Comparison of ENCODE assay signal across 31 cellular contexts in genomic region chr9:138069731-138070456, GRCh38.
DNase-seq lines count a peak whose midpoint lies in the region; ATAC-seq and TF ChIP-seq lines count a peak whose summit lies in the region.
"Had no signal": no experiment of that assay in that cellular context is flagged by ENCODE, and none has a peak within 500 bp of the region (broad histone marks: within the 10 kb centered on the region; RNA-seq: fewer than 3 reads in every experiment).

No MANE protein-coding gene starts in this region.

- WGBS in SK-N-SH (ENCODE audit: low lambda C conversion rate): 37% methylated on average over 7 of the region's 18 CpGs
- WGBS in H9 (ENCODE audit: extremely low coverage, insufficient read length, low lambda C conversion rate): no CpG with 5 or more reads among the region's 18 CpGs
- WGBS in endodermal cell (ENCODE audit: insufficient coverage in 1 of 2, insufficient read length in 1 of 2), 2 experiments: 79 to 90% methylated on average over 12 to 18 of the region's 18 CpGs

- no peaks in the 10 kb centered on the region for H3K9me3 Mint-ChIP-seq in H9
- no peaks in the 10 kb centered on the region for H3K9me3 Mint-ChIP-seq in endodermal cell
- H3K9me3 Mint-ChIP-seq: activated CD4-positive, alpha-beta T cell treated with anti-CD3 and anti-CD28 coated beads, Interleukin-2, amount 10 ng/mL, durations not matched to agents 24 days and 14 days; central memory CD8-positive, alpha-beta T cell; nephron progenitor cell; T-helper 2 cell treated with Interferon-gamma antibody and Interleukin-4, amounts not matched to agents 5 μg/mL and 100 μg/mL, for 36 hours had no signal

- H2BK15ac ChIP-seq in H9 (ENCODE audit: low read depth, low read length): no peak overlapping the region

- H3K27ac Mint-ChIP-seq in H9: peak overlapping the region; percentile 40 to 59 (median 47); a peak in 3 of 7 replicates
- H3K27ac Mint-ChIP-seq in endodermal cell: peak overlapping the region; percentile 18
- H3K27ac Mint-ChIP-seq: activated CD4-positive, alpha-beta T cell treated with anti-CD3 and anti-CD28 coated beads, Interleukin-2, amount 10 ng/mL, durations not matched to agents 24 days and 14 days; nephron progenitor cell; T-helper 2 cell treated with Interferon-gamma antibody and Interleukin-4, amounts not matched to agents 5 μg/mL and 100 μg/mL, for 36 hours had no signal

- CTCF ChIA-PET in SK-N-SH (lab: Yijun Ruan, JAX): no interaction called here

- H2BK5ac ChIP-seq in H9 (ENCODE audit: insufficient read length, low read length): no peak overlapping the region

- TF ChIP-seq EP300 in SK-N-SH (IDR thresholded peaks at IDR 0.05; ENCODE audit: borderline replicate concordance in 1 of 2, low read depth in 1 of 2, low read length in 1 of 2): no peak

- H3K27me3 ChIP-seq in SK-N-SH (ENCODE audit: insufficient read depth): no peaks in the 10 kb centered on the region
- H3K27me3 ChIP-seq in H9 (ENCODE audit: insufficient read depth, low read length): no peaks in the 10 kb centered on the region
- no peaks in the 10 kb centered on the region for H3K27me3 ChIP-seq in endodermal cell (ENCODE audit: control insufficient read depth, insufficient read depth, low read length, poor library complexity, severe bottlenecking)
- H3K27me3 ChIP-seq: BLaER1 treated with 17β-estradiol and CSF1 and Interleukin-3, amounts not matched to agents 10 nM and 100 nM; MG63; pancreas had no signal

- ATAC-seq in SK-N-SH treated with all-trans-retinoic acid at 6 μM for 48 hours: no peak
- ATAC-seq in GM21576 (IDR thresholded peaks at IDR 0.05; ENCODE audit: unreplicated experiment): no peak
- ATAC-seq: K562, left cardiac atrium, pancreas had no signal

- H3K36me3 ChIP-seq in SK-N-SH (replicated peaks in 1 of 2; ENCODE audit: control insufficient read depth in 1 of 2, insufficient read depth in 2 of 2, low read length in 1 of 2): no peaks in the 10 kb centered on the region
- no peaks in the 10 kb centered on the region for H3K36me3 ChIP-seq in endodermal cell (ENCODE audit: control insufficient read depth, insufficient read depth, low read length)
- H3K36me3 ChIP-seq: BLaER1 treated with 17β-estradiol and CSF1 and Interleukin-3, amounts not matched to agents 10 nM and 100 nM; MG63; pancreas; suprapubic skin had no signal

- no peak overlapping the region for H3K56ac ChIP-seq in H9 (ENCODE audit: insufficient read length, low read depth, low read length)

- no peak for TF ChIP-seq RAD21 in SK-N-SH (IDR thresholded peaks at IDR 0.05; ENCODE audit: low read length)

- H3K23ac ChIP-seq in H9 (ENCODE audit: insufficient read length, low read depth, low read length): no peak overlapping the region

- TF ChIP-seq CTCF in SK-N-SH (IDR thresholded peaks at IDR 0.05): no peak
- TF ChIP-seq CTCF in H9 (conservative IDR thresholded peaks at IDR 0.05): peak; percentile 18; the same call in 1 of the 3 replicates
- TF ChIP-seq CTCF in endodermal cell (conservative IDR thresholded peaks at IDR 0.05): no peak

- no peak overlapping the region for H3K18ac ChIP-seq in H9 (ENCODE audit: insufficient read length, low read depth, low read length)

- H4K20me1 ChIP-seq in SK-N-SH (ENCODE audit: insufficient read depth): no peaks in the 10 kb centered on the region
- no peaks in the 10 kb centered on the region for H4K20me1 ChIP-seq in H9 (ENCODE audit: control insufficient read depth, insufficient read depth, insufficient read length)
- H4K20me1 ChIP-seq: BLaER1 treated with 17β-estradiol and CSF1 and Interleukin-3, amounts not matched to agents 10 nM and 100 nM had no signal

- H3F3A ChIP-seq in SK-N-SH (replicated peaks; ENCODE audit: insufficient read depth): no peaks in the 10 kb centered on the region

- no peak overlapping the region for H3K4me2 ChIP-seq in SK-N-SH
- H3K4me2 ChIP-seq in H9 (ENCODE audit: insufficient read depth, insufficient read length, low read length): no peak overlapping the region
- H3K4me2 ChIP-seq: BLaER1 treated with 17β-estradiol and CSF1 and Interleukin-3, amounts not matched to agents 10 nM and 100 nM had no signal

- H2BK120ac ChIP-seq in H9 (ENCODE audit: low read depth, low read length, poor library complexity, severe bottlenecking): no peak overlapping the region

- H3K23me2 ChIP-seq in H9 (ENCODE audit: insufficient read length, low read depth, low read length, poor library complexity, severe bottlenecking): peaks cover 3% of the 10 kb centered on the region

- H3K9me3 ChIP-seq in SK-N-SH (no peaks in the 10 kb centered on the region), H9 (ENCODE audit: control insufficient read depth, low read depth, low read length) (peaks cover 4% of the 10 kb centered on the region), endodermal cell (ENCODE audit: control insufficient read depth, low read length) (peaks cover 17% of the 10 kb centered on the region)
- H3K9me3 ChIP-seq: BLaER1 treated with 17β-estradiol and CSF1 and Interleukin-3, amounts not matched to agents 10 nM and 100 nM; MG63; pancreas; suprapubic skin had no signal

- H3T11ph ChIP-seq in H9 (ENCODE audit: low read length): no peak overlapping the region

- H3K4ac ChIP-seq in H9 (ENCODE audit: low read depth, low read length): no peak overlapping the region

- H4K5ac ChIP-seq in H9 (ENCODE audit: insufficient read length, low read depth, low read length): no peak overlapping the region

- no peak overlapping the region for H4K8ac ChIP-seq in H9 (replicated peaks; ENCODE audit: insufficient read length, low read depth, low read length)

- H3K4me1 Mint-ChIP-seq in H9 (peaks cover 45 to 49% of the 10 kb centered on the region in 2 experiments), endodermal cell (peaks cover 11% of the 10 kb centered on the region)
- H3K4me1 Mint-ChIP-seq: activated CD4-positive, alpha-beta T cell treated with anti-CD3 and anti-CD28 coated beads, Interleukin-2, amount 10 ng/mL, durations not matched to agents 24 days and 14 days; central memory CD8-positive, alpha-beta T cell had no signal

- peak overlapping the region; percentile 12; the same call in 1 of the 2 replicates for H3K14ac ChIP-seq in H9 (ENCODE audit: insufficient read depth, low read length)

- peak overlapping the region in 1 of 2 experiments; percentile 2; a peak in 1 of 5 replicates for H3K4me3 Mint-ChIP-seq in H9
- no peak overlapping the region for H3K4me3 Mint-ChIP-seq in endodermal cell
- H3K4me3 Mint-ChIP-seq: activated CD4-positive, alpha-beta T cell treated with anti-CD3 and anti-CD28 coated beads, Interleukin-2, amount 10 ng/mL, durations not matched to agents 24 days and 14 days; central memory CD8-positive, alpha-beta T cell; nephron progenitor cell; T-helper 2 cell treated with Interferon-gamma antibody and Interleukin-4, amounts not matched to agents 5 μg/mL and 100 μg/mL, for 36 hours had no signal

- H3K27ac ChIP-seq in SK-N-SH (ENCODE audit: low read depth in 2 of 2, low read length in 1 of 2) (no peak overlapping the region; a peak in 1 of 4 replicates), H9 (ENCODE audit: insufficient read length, low read depth, low read length) (no peak overlapping the region), endodermal cell (ENCODE audit: low read depth, low read length) (no peak overlapping the region)
- H3K27ac ChIP-seq: 22Rv1; BLaER1 treated with 17β-estradiol and CSF1 and Interleukin-3, amounts not matched to agents 10 nM and 100 nM; pancreas; suprapubic skin had no signal

- no peak overlapping the region for H2BK12ac ChIP-seq in H9 (ENCODE audit: insufficient read length, low read depth, low read length)

- no peak for TF ChIP-seq POLR2A in erythroblast (IDR thresholded peaks at IDR 0.05; ENCODE audit: low read length)

- no peaks in the 10 kb centered on the region for H3K9me2 ChIP-seq in SK-N-SH

- no peaks in the 10 kb centered on the region for H3K79me1 ChIP-seq in H9 (ENCODE audit: insufficient read depth, low read depth, low read length, poor library complexity, severe bottlenecking)

- intact Hi-C loops in posterior vena cava (cut with DNase I): no loop called here

- H3K4me1 ChIP-seq in SK-N-SH (ENCODE audit: control insufficient read depth in 1 of 2, insufficient read depth in 2 of 2, low read depth in 1 of 2, low read length in 1 of 2) (peaks cover 0 to 18% of the 10 kb centered on the region in 2 experiments; a peak in 2 of 4 replicates), H9 (ENCODE audit: insufficient read depth, low read length) (peaks cover 3% of the 10 kb centered on the region; the same call in 1 of the 2 replicates), endodermal cell (ENCODE audit: control insufficient read depth, insufficient read depth, low read length) (no peaks in the 10 kb centered on the region)
- H3K4me1 ChIP-seq: BLaER1 treated with 17β-estradiol and CSF1 and Interleukin-3, amounts not matched to agents 10 nM and 100 nM; pancreas; suprapubic skin had no signal

- peaks cover 1% of the 10 kb centered on the region; the same call in 1 of the 2 replicates for H3K27me3 Mint-ChIP-seq in H9 (ENCODE audit: low read depth)
- no peaks in the 10 kb centered on the region for H3K27me3 Mint-ChIP-seq in endodermal cell (ENCODE audit: insufficient read depth)

- H4K91ac ChIP-seq in H9 (ENCODE audit: insufficient read length, low read depth, low read length): no peak overlapping the region

- H3K9ac ChIP-seq in SK-N-SH: no peak overlapping the region
- no peak overlapping the region for H3K9ac ChIP-seq in H9 (ENCODE audit: extremely low read depth, insufficient read length, low read length)
- no peak overlapping the region for H3K9ac ChIP-seq in endodermal cell (ENCODE audit: extremely low read depth, low read length, poor library complexity, severe bottlenecking)
- H3K9ac ChIP-seq: BLaER1 treated with 17β-estradiol and CSF1 and Interleukin-3, amounts not matched to agents 10 nM and 100 nM had no signal

- no peak overlapping the region for H2AK5ac ChIP-seq in H9 (ENCODE audit: insufficient read length, low read length)

- no peak overlapping the region for H2AFZ ChIP-seq in SK-N-SH (ENCODE audit: low read depth)
- H2AFZ ChIP-seq in H9 (ENCODE audit: low read length): no peak overlapping the region

- DNase-seq in SK-N-SH (peak; percentile 27), H9 (peak; percentile 42), endodermal cell (peak; percentile 56), posterior vena cava (ENCODE audit: low spot score) (peak; percentile 71), erythroblast (lab: John Stamatoyannopoulos, UW) (no peak), HuH-7.5 (ENCODE audit: low spot score) (no peak)
- DNase-seq: activated CD4-positive, alpha-beta T cell treated with anti-CD3 and anti-CD28 coated beads, Interleukin-2, amount 10 ng/mL, durations not matched to agents 24 days and 14 days; activated naive CD4-positive, alpha-beta T cell; dermis blood vessel endothelial cell; DMS53; left cardiac atrium; mammary epithelial cell; MG63; NCI-H1417 treated with DMSO at 0.1 percent for 48 hours; NCI-H2029 treated with DMSO at 0.1 percent for 48 hours; NCI-H2227 treated with DMSO at 0.1 percent for 48 hours; NCI-H69; nephron progenitor cell; retina; SHP77; small intestine; stimulated activated naive CD4-positive, alpha-beta T cell had no signal

- no peak overlapping the region for H2BK20ac ChIP-seq in H9 (ENCODE audit: low read depth, low read length, poor library complexity, severe bottlenecking)

- POLR2A ChIA-PET in SK-N-SH (lab: Yijun Ruan, JAX): no interaction called here

- H3K4me3 ChIP-seq in SK-N-SH (ENCODE audit: low read depth in 2 of 2, low read length in 1 of 2) (no peak overlapping the region), endodermal cell (ENCODE audit: low read length) (no peak overlapping the region)
- H3K4me3 ChIP-seq: BLaER1 treated with 17β-estradiol and CSF1 and Interleukin-3, amounts not matched to agents 10 nM and 100 nM; K562; MG63; pancreas; suprapubic skin had no signal

- H3K36me3 Mint-ChIP-seq in H9 (ENCODE audit: insufficient read depth in 1 of 3, low read depth in 3 of 3) (peaks cover 0 to 6% (median 0%) of the 10 kb centered on the region in 3 experiments; a peak in 3 of 7 replicates), endodermal cell (ENCODE audit: low read depth) (peaks cover 6% of the 10 kb centered on the region)

- H3K79me2 ChIP-seq in SK-N-SH (ENCODE audit: insufficient read depth): no peaks in the 10 kb centered on the region
- no peaks in the 10 kb centered on the region for H3K79me2 ChIP-seq in H9 (ENCODE audit: insufficient read depth, low read length)

Comparison
In these comparisons a context has a peak if more than half of its experiments do, and no peak if none do; other contexts are left out.
1. DNase-seq: peak in SK-N-SH (single experiment), H9 (single experiment), endodermal cell (single experiment) and posterior vena cava (single experiment); none in erythroblast (0 of 2) and HuH-7.5 (single experiment).